ENCODE assay signal across 8 cellular contexts in the genomic region with DNA sequence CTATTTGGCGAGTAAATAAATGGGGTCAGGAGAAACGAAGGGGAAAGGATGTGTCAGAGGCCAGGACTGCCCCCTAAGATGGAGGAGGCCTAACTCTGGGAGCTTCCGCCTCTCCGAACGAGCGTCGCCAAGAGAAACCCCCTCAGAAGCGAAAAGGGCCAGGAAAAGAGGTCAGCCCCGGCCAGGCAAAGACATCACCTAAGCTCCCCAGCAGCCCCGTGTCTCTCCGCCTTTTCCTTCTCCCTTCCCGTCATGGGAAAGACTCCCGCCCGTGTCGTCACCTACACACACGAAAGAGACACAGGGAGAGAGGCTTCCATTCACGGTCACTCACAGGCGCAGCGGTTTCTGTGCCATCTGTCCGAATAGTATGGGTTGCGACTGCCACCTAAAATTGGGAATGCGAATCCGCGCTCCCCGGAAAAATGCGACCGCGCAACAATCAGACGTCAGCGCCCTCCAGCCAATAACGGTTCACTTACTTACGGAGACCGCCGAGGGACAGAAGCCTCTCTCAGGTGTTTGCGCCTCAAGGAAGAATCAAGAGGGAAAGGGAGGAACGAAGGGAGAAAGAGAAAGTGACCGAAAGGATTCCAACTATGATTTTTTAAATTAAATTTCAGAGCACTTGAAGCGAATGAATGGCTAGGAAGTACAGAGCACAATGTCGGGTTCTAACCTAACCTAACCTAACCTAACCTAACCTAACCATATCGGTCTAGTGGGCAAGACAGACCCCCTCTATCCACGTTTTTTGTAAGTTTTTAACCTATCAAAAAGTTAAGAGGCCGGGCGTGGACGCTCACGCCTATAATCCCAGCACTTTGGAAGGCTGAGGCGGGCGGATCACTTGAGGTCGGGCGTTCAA. TPM values are rescaled to one million over a fixed set of nuclear protein-coding genes. Genes with fewer than 3 reads are reported as not detected.
DNase-seq lines count a peak whose midpoint lies in the region; ATAC-seq and TF ChIP-seq lines count a peak whose summit lies in the region.

Gene CWF19L1 (minus strand): TSS at position 402 of the 868 bp plus-strand sequence. CDS start 45 bp downstream, at position 357.

- CTCF ChIA-PET in CD8-positive, alpha-beta T cell (lab: Charles Lee) = no interaction called here
- CTCF ChIA-PET in IMR-90 (lab: Yijun Ruan, JAX) (no interaction called here), PC-9 (lab: Charles Lee) (no interaction called here)

- H3K27me3 Mint-ChIP-seq in CD8-positive, alpha-beta T cell (ENCODE audit: low read depth) = no peaks in the 10 kb centered on the region
- H3K27me3 Mint-ChIP-seq in activated T-cell treated with anti-CD3 and anti-CD28 coated beads, Interleukin-2, amount 50 U/mL, for 24 hours = no peaks in the 10 kb centered on the region

- no peaks in the 10 kb centered on the region for H3F3A ChIP-seq in PC-9 (ENCODE audit: insufficient read depth, low read depth)

- H3K27me3 ChIP-seq in CD8-positive, alpha-beta T cell (ENCODE audit: insufficient read depth, low read length) = no peaks in the 10 kb centered on the region
- H3K27me3 ChIP-seq in IMR-90 (ENCODE audit: control insufficient read depth, insufficient read depth, low read length) = no peaks in the 10 kb centered on the region
- H3K27me3 ChIP-seq in PC-9 (ENCODE audit: insufficient read depth, low read depth) = no peaks in the 10 kb centered on the region
- H3K27me3 ChIP-seq in esophagus (ENCODE audit: control insufficient read depth in 1 of 2, insufficient read depth in 2 of 2, low read length in 2 of 2) = no peaks in the 10 kb centered on the region
- no peaks in the 10 kb centered on the region for H3K27me3 ChIP-seq in mucosa of stomach (ENCODE audit: control insufficient read depth, insufficient read depth, low read length)

- H3K36me3 ChIP-seq in CD8-positive, alpha-beta T cell (ENCODE audit: insufficient read depth, low read length) = no peaks in the 10 kb centered on the region
- H3K36me3 ChIP-seq in IMR-90 (ENCODE audit: control insufficient read depth, insufficient read depth, low read length) (no peaks in the 10 kb centered on the region), PC-9 (ENCODE audit: low read depth) (no peaks in the 10 kb centered on the region), esophagus (ENCODE audit: control insufficient read depth in 2 of 2, insufficient read depth in 2 of 2, low read length in 1 of 2) (no peaks in the 10 kb centered on the region), mucosa of stomach (ENCODE audit: control insufficient read depth, insufficient read depth, low read length) (no peaks in the 10 kb centered on the region)

- H4K91ac ChIP-seq in IMR-90 (ENCODE audit: insufficient read depth, low read depth, low read length) = peak within 1 kb of the TSS; percentile 81

- H3K23ac ChIP-seq in IMR-90 (ENCODE audit: low read depth, low read length) = peak within 1 kb of the TSS; percentile 89

- peak within 1 kb of the TSS; percentile 79 for H3K56ac ChIP-seq in IMR-90 (ENCODE audit: extremely low read depth, insufficient read depth, low read length)

- DNase-seq in CD8-positive, alpha-beta T cell = peak; percentile 48 to 80 (median 70)
- peak; percentile 81 for DNase-seq in GM20000 (ENCODE audit: low spot score)
- DNase-seq in IMR-90 = peak; percentile 88
- peak; percentile 71 to 73 for DNase-seq in PC-9
- DNase-seq in activated T-cell treated with anti-CD3 and anti-CD28 coated beads, Interleukin-2, amount 50 U/mL, for 24 hours = peak; percentile 81
- DNase-seq in stimulated activated CD8-positive, alpha-beta memory T cell treated with anti-CD3 and anti-CD28 coated beads, Interleukin-4, amount 100 ng/mL, for 48 hours = peak; percentile 87

- H3K79me1 ChIP-seq in IMR-90 (ENCODE audit: low read depth in 1 of 2, low read length in 2 of 2) = peaks cover 20 to 27% of the 10 kb centered on the region in 2 experiments

- peak within 1 kb of the TSS; percentile 99 for H2AFZ ChIP-seq in IMR-90 (replicated peaks; ENCODE audit: low read length, poor library complexity)
- H2AFZ ChIP-seq in PC-9 = peak within 1 kb of the TSS; percentile 98

- peaks cover 19% of the 10 kb centered on the region for H3K79me2 ChIP-seq in PC-9 (ENCODE audit: low read depth)

- no peak within 1 kb of the TSS for H3K18ac ChIP-seq in IMR-90 (ENCODE audit: low read depth, low read length)

- POLR2A ChIA-PET in CD8-positive, alpha-beta T cell (lab: Charles Lee) = interaction anchor here (0.6 kb wide), 1 partner anchor 18 kb away, joined by 3 read pairs; no protein-coding TSS in a partner anchor
- POLR2A ChIA-PET in IMR-90 (lab: Charles Lee; ENCODE audit: unreplicated experiment) = no interaction called here
- POLR2A ChIA-PET in PC-9 (lab: Charles Lee; ENCODE audit: unreplicated experiment) = no interaction called here

- H3K4me2 ChIP-seq in IMR-90 (ENCODE audit: low read depth, low read length) (peak within 1 kb of the TSS; percentile 99), PC-9 (peak within 1 kb of the TSS; percentile 79)

- H4K8ac ChIP-seq in IMR-90 (ENCODE audit: low read depth in 2 of 2, low read length in 2 of 2) = peak within 1 kb of the TSS; percentile 74 to 99

- H2BK20ac ChIP-seq in IMR-90 (ENCODE audit: low read depth, low read length) = peak within 1 kb of the TSS; percentile 43; the same call in 1 of the 2 replicates

- H4K5ac ChIP-seq in IMR-90 (ENCODE audit: low read depth, low read length) = peak within 1 kb of the TSS; percentile 99

- peak within 1 kb of the TSS; percentile 26; the same call in 1 of the 3 replicates for H2BK15ac ChIP-seq in IMR-90 (ENCODE audit: low read depth, low read length)

- H3K9me3 ChIP-seq in CD8-positive, alpha-beta T cell (ENCODE audit: low read length) = no peaks in the 10 kb centered on the region
- H3K9me3 ChIP-seq in IMR-90 (ENCODE audit: control insufficient read depth, insufficient read depth, low read length) = no peaks in the 10 kb centered on the region
- H3K9me3 ChIP-seq in PC-9 (ENCODE audit: insufficient read depth, low read depth) = no peaks in the 10 kb centered on the region
- no peaks in the 10 kb centered on the region for H3K9me3 ChIP-seq in esophagus (ENCODE audit: control insufficient read depth in 2 of 2, insufficient read depth in 1 of 2, low read depth in 1 of 2, low read length in 1 of 2)
- no peaks in the 10 kb centered on the region for H3K9me3 ChIP-seq in mucosa of stomach (ENCODE audit: control insufficient read depth, low read length)

- no peaks in the 10 kb centered on the region for H3K9me3 Mint-ChIP-seq in CD8-positive, alpha-beta T cell
- no peaks in the 10 kb centered on the region for H3K9me3 Mint-ChIP-seq in activated T-cell treated with anti-CD3 and anti-CD28 coated beads, Interleukin-2, amount 50 U/mL, for 24 hours

- peak within 1 kb of the TSS; percentile 98 for H3K4ac ChIP-seq in IMR-90 (ENCODE audit: low read depth, low read length)

- H2AK9ac ChIP-seq in IMR-90 (replicated peaks; ENCODE audit: low read depth, low read length, poor library complexity) = peak within 1 kb of the TSS; percentile 91

- no peaks in the 10 kb centered on the region for H4K20me1 ChIP-seq in IMR-90 (ENCODE audit: insufficient read depth, low read length)
- H4K20me1 ChIP-seq in PC-9 (ENCODE audit: insufficient read depth) = no peaks in the 10 kb centered on the region

- H3K27ac Mint-ChIP-seq in CD8-positive, alpha-beta T cell = peak within 1 kb of the TSS; percentile 100
- H3K27ac Mint-ChIP-seq in activated T-cell treated with anti-CD3 and anti-CD28 coated beads, Interleukin-2, amount 50 U/mL, for 24 hours = peak within 1 kb of the TSS; percentile 99

- no peaks in the 10 kb centered on the region; the same call in 1 of the 2 replicates for H3K9me1 ChIP-seq in IMR-90 (ENCODE audit: insufficient read depth, low read length)

- peak; percentile 88 for ATAC-seq in CD8-positive, alpha-beta T cell
- peak; percentile 99 for ATAC-seq in IMR-90 (ENCODE audit: low read depth)

- H3K4me1 Mint-ChIP-seq in CD8-positive, alpha-beta T cell (ENCODE audit: low read depth) = peaks cover 33% of the 10 kb centered on the region
- peaks cover 32% of the 10 kb centered on the region for H3K4me1 Mint-ChIP-seq in activated T-cell treated with anti-CD3 and anti-CD28 coated beads, Interleukin-2, amount 50 U/mL, for 24 hours (ENCODE audit: low read depth)

- H2BK5ac ChIP-seq in IMR-90 (ENCODE audit: low read depth, low read length, poor library complexity, severe bottlenecking) = peak within 1 kb of the TSS; percentile 79

- H3K9ac ChIP-seq in IMR-90 (ENCODE audit: low read depth, low read length) (peak within 1 kb of the TSS; percentile 93), mucosa of stomach (ENCODE audit: low read length) (peak within 1 kb of the TSS; percentile 83)

- no peak; the same call in none of the 2 replicates for TF ChIP-seq POLR2A in IMR-90 (IDR thresholded peaks at IDR 0.05; ENCODE audit: low read depth, low read length)

- H3K36me3 Mint-ChIP-seq in CD8-positive, alpha-beta T cell = peaks cover 16% of the 10 kb centered on the region
- H3K36me3 Mint-ChIP-seq in activated T-cell treated with anti-CD3 and anti-CD28 coated beads, Interleukin-2, amount 50 U/mL, for 24 hours (ENCODE audit: low read depth) = peaks cover 35% of the 10 kb centered on the region

- TF ChIP-seq RAD21 in IMR-90 (IDR thresholded peaks at IDR 0.05; ENCODE audit: low read length) = no peak

- peak within 1 kb of the TSS; percentile 98 for H3K14ac ChIP-seq in IMR-90 (replicated peaks; ENCODE audit: low read depth, low read length)

- BruUV-seq in IMR-90 (replicated peaks; lab: Mats Ljungman, UMichigan) (TSS peak; percentile 30), PC-9 (replicated peaks; lab: Mats Ljungman, UMichigan) (TSS peak; percentile 69)

- peaks cover 22% of the 10 kb centered on the region for H3K4me1 ChIP-seq in CD8-positive, alpha-beta T cell (ENCODE audit: insufficient read depth, low read length)
- H3K4me1 ChIP-seq in IMR-90 (ENCODE audit: control insufficient read depth, insufficient read depth, low read length) = no peaks in the 10 kb centered on the region; the same call in 1 of the 2 replicates
- no peaks in the 10 kb centered on the region for H3K4me1 ChIP-seq in PC-9 (replicated peaks; ENCODE audit: insufficient read depth)
- peaks cover 0 to 4% of the 10 kb centered on the region in 2 donors for H3K4me1 ChIP-seq in esophagus (ENCODE audit: control insufficient read depth in 2 of 2, insufficient read depth in 2 of 2, low read length in 1 of 2)
- no peaks in the 10 kb centered on the region for H3K4me1 ChIP-seq in mucosa of stomach (ENCODE audit: control insufficient read depth, insufficient read depth, low read length)

- H3K4me3 ChIP-seq in CD8-positive, alpha-beta T cell (ENCODE audit: low read depth, low read length) = peak within 1 kb of the TSS; percentile 87
- peak within 1 kb of the TSS; percentile 97 for H3K4me3 ChIP-seq in IMR-90 (ENCODE audit: insufficient read depth, low read depth, low read length)
- H3K4me3 ChIP-seq in PC-9 = peak within 1 kb of the TSS; percentile 69
- H3K4me3 ChIP-seq in esophagus (ENCODE audit: low read depth in 1 of 2, low read length in 2 of 2) = peak within 1 kb of the TSS; percentile 81 to 97
- H3K4me3 ChIP-seq in mucosa of stomach (ENCODE audit: low read length) = peak within 1 kb of the TSS; percentile 90

- no peaks in the 10 kb centered on the region for H3K9me2 ChIP-seq in PC-9 (ENCODE audit: insufficient read depth)

- in situ Hi-C loops in IMR-90 (cut with MboI; ENCODE audit: low sequenced_read_pairs) = no loop called here

- dilution Hi-C loops in IMR-90 (cut with HindIII; ENCODE audit: low sequenced_read_pairs, unreplicated experiment) = no loop called here

- peak within 1 kb of the TSS; percentile 100 for H3K4me3 Mint-ChIP-seq in CD8-positive, alpha-beta T cell
- H3K4me3 Mint-ChIP-seq in activated T-cell treated with anti-CD3 and anti-CD28 coated beads, Interleukin-2, amount 50 U/mL, for 24 hours = peak within 1 kb of the TSS; percentile 99

- peak within 1 kb of the TSS; percentile 81 for H3K27ac ChIP-seq in CD8-positive, alpha-beta T cell (ENCODE audit: low read depth, low read length)
- H3K27ac ChIP-seq in IMR-90 (ENCODE audit: insufficient read depth, low read length) (peak within 1 kb of the TSS; percentile 76), PC-9 (peak within 1 kb of the TSS; percentile 71), esophagus (ENCODE audit: low read depth in 2 of 2, low read length in 1 of 2) (peak within 1 kb of the TSS; percentile 88 to 97)

- peak within 1 kb of the TSS; percentile 60 for H2AK5ac ChIP-seq in IMR-90 (ENCODE audit: low read depth, low read length)

- intact Hi-C loops in CD8-positive, alpha-beta T cell (cut with DNase I, micrococcal nuclease) = loop anchor here (1.0 to 5.0 kb wide), 5 partner anchors 19 to 81 kb away; partner anchors contain the start of genes BLOC1S2 (in 2 of the 2), CHUK (in 2 of the 2) and ERLIN1 (in 2 of the 2)
- intact Hi-C loops in IMR-90 (cut with micrococcal nuclease) (no loop called here), PC-9 (cut with micrococcal nuclease; ENCODE audit: unreplicated experiment) (no loop called here)

- TF ChIP-seq CTCF in CD8-positive, alpha-beta T cell (IDR thresholded peaks at IDR 0.05) = no peak
- TF ChIP-seq CTCF in GM20000 (IDR thresholded peaks at IDR 0.05; ENCODE audit: extremely low read depth, missing control alignments) = no peak
- TF ChIP-seq CTCF in IMR-90 (conservative IDR thresholded peaks at IDR 0.05; ENCODE audit: low read depth, low read length) = no peak
- TF ChIP-seq CTCF in PC-9 (conservative IDR thresholded peaks at IDR 0.05) = no peak

- WGBS in IMR-90 (ENCODE audit: extremely low coverage in 2 of 2, insufficient read length in 1 of 2), 2 experiments = 1% methylated on average over 23 of the region's 49 CpGs; no CpG with 5 or more reads in 1 of the 2 experiments
- WGBS in esophagus, 2 donors = 2 to 3% methylated on average over 49 of the region's 49 CpGs

- H2BK120ac ChIP-seq in IMR-90 (ENCODE audit: low read depth, low read length) = peak within 1 kb of the TSS; percentile 47; the same call in 1 of the 2 replicates

RNA-seq across cellular contexts. Expression of gene CWF19L1, which starts in this region (rescaled TPM):
- total RNA-seq in CD8-positive, alpha-beta T cell = 10 to 100 TPM; 70.9 to 83.7 TPM
- total RNA-seq in IMR-90 (2012; rRNA removed) = 26.7 and 30.8 TPM in 2 replicates
- polyA plus RNA-seq in IMR-90 (2012; rRNA removed) = 8.8 and 10.2 TPM in 2 replicates
- polyA plus RNA-seq in IMR-90 (2012; cell fraction: cytosol; rRNA removed) = 2.0 and 4.1 TPM in 2 replicates
- polyA plus RNA-seq in IMR-90 (2012; cell fraction: nucleus; rRNA removed; ENCODE audit: low replicate concordance) = 5.1 and 17.4 TPM in 2 replicates
- total RNA-seq in PC-9 (2021) = 17.9 and 20.4 TPM in 2 replicates
- polyA plus RNA-seq in esophagus = 10 to 100 TPM; 11.4 to 11.5 TPM

Comparison
In these comparisons a context has a peak if more than half of its experiments do, and no peak if none do; other contexts are left out.
1. Peak in every context shown above with its lines: DNase-seq, ATAC-seq, H3K4me3 ChIP-seq and H3K27ac ChIP-seq.
2. intact Hi-C loops: an anchor here in CD8-positive, alpha-beta T cell (1.0 to 5.0 kb wide); none called in IMR-90 and PC-9.